ENCODE assay signal across 1 cellular context in genomic region chr20:37886851-37887297, GRCh38.
TF ChIP-seq lines count a peak whose summit lies in the region.

No MANE protein-coding gene starts in this region.

TF ChIP-seq in HepG2, 621 proteins besides CTCF, POLR2A, EP300 and RAD21 (continued from another document and continues in another):
- TF ChIP-seq ZBTB39 (CRISPR knock-in tag; IDR thresholded peaks at IDR 0.05) (no peak), ZNF644 (CRISPR knock-in tag; IDR thresholded peaks at IDR 0.05; ENCODE audit: low read depth) (peak; percentile 15; the same call in 1 of the 2 replicates), BHLHE40 (IDR thresholded peaks at IDR 0.05; ENCODE audit: low read length) (peak; percentile 45; the same call in 1 of the 2 replicates), MBD4 (IDR thresholded peaks at IDR 0.05; ENCODE audit: borderline replicate concordance, low read length) (no peak), GTF3A (CRISPR knock-in tag; conservative IDR thresholded peaks at IDR 0.05) (no peak), ZFP62 (CRISPR knock-in tag; IDR thresholded peaks at IDR 0.05) (no peak), ASH2L (IDR thresholded peaks at IDR 0.05; ENCODE audit: insufficient read length, low read depth, low read length) (no peak), ZNF768 (CRISPR knock-in tag; IDR thresholded peaks at IDR 0.05) (peak; percentile 98), ZBTB26 (CRISPR knock-in tag; IDR thresholded peaks at IDR 0.05; ENCODE audit: borderline replicate concordance) (peak; percentile 73), ZNF331 (CRISPR knock-in tag; IDR thresholded peaks at IDR 0.05) (peak; percentile 52; the same call in 1 of the 2 replicates), TFDP2 (CRISPR knock-in tag; IDR thresholded peaks at IDR 0.05) (no peak), REXO4 (CRISPR knock-in tag; IDR thresholded peaks at IDR 0.05; ENCODE audit: borderline replicate concordance) (no peak), XRCC5 (optimal IDR thresholded peaks at IDR 0.05; ENCODE audit: low read length) (peak; percentile 16), ZNF552 (CRISPR knock-in tag; IDR thresholded peaks at IDR 0.05; ENCODE audit: borderline replicate concordance) (no peak), TP53 (CRISPR knock-in tag; conservative IDR thresholded peaks at IDR 0.05) (no peak), HOXA9 (CRISPR knock-in tag; IDR thresholded peaks at IDR 0.05; ENCODE audit: borderline replicate concordance) (no peak), MXD3 (CRISPR knock-in tag; IDR thresholded peaks at IDR 0.05) (no peak), ZNF710 (CRISPR knock-in tag; IDR thresholded peaks at IDR 0.05; ENCODE audit: borderline replicate concordance) (no peak), TFE3 (CRISPR knock-in tag; IDR thresholded peaks at IDR 0.05) (peak; percentile 44; the same call in 1 of the 2 replicates), FOXP1 (IDR thresholded peaks at IDR 0.05) (no peak), FOXP1 (CRISPR knock-in tag; IDR thresholded peaks at IDR 0.05) (no peak), ZNF850 (CRISPR knock-in tag; conservative IDR thresholded peaks at IDR 0.05) (no peak), DBP (CRISPR knock-in tag; IDR thresholded peaks at IDR 0.05; ENCODE audit: not compliant biosample characterization) (no peak), ZNF12 (CRISPR knock-in tag; IDR thresholded peaks at IDR 0.05) (no peak), RXRB (CRISPR knock-in tag; IDR thresholded peaks at IDR 0.05; ENCODE audit: borderline replicate concordance) (peak; percentile 45; the same call in 1 of the 2 replicates), CHD4 (IDR thresholded peaks at IDR 0.05; ENCODE audit: borderline replicate concordance, low read length) (no peak), MEIS1 (CRISPR knock-in tag; IDR thresholded peaks at IDR 0.05; ENCODE audit: borderline replicate concordance) (no peak), ZNF335 (CRISPR knock-in tag; IDR thresholded peaks at IDR 0.05) (no peak), SP4 (CRISPR knock-in tag; IDR thresholded peaks at IDR 0.05) (no peak), SCMH1 (CRISPR knock-in tag; IDR thresholded peaks at IDR 0.05; ENCODE audit: borderline replicate concordance) (no peak), IRF1 (CRISPR knock-in tag; IDR thresholded peaks at IDR 0.05; ENCODE audit: low read depth) (no peak), ZNF672 (CRISPR knock-in tag; IDR thresholded peaks at IDR 0.05) (no peak), ADNP (CRISPR knock-in tag; IDR thresholded peaks at IDR 0.05) (peak; percentile 90), SATB2 (CRISPR knock-in tag; IDR thresholded peaks at IDR 0.05) (no peak), CENPBD1 (CRISPR knock-in tag; IDR thresholded peaks at IDR 0.05; ENCODE audit: borderline replicate concordance, low read depth) (no peak), MAFK (conservative IDR thresholded peaks at IDR 0.05 in 1 of 2, IDR thresholded peaks at IDR 0.05 in 1 of 2; ENCODE audit: low read length in 2 of 2) (no peak), KDM3A (CRISPR knock-in tag; IDR thresholded peaks at IDR 0.05; ENCODE audit: low read depth) (no peak), NFIC (IDR thresholded peaks at IDR 0.05; ENCODE audit: low read length) (no peak; the same call in 1 of the 2 replicates), ZNF580 (CRISPR knock-in tag; IDR thresholded peaks at IDR 0.05; ENCODE audit: borderline replicate concordance, low read depth) (peak; percentile 69; the same call in 1 of the 2 replicates), NFKB2 (CRISPR knock-in tag; IDR thresholded peaks at IDR 0.05; ENCODE audit: borderline replicate concordance) (0 out of 2 replicates have a peak, but pooled peaks have one; percentile 51), CEBPG (CRISPR knock-in tag; IDR thresholded peaks at IDR 0.05) (0 out of 2 replicates have a peak, but pooled peaks have one; percentile 46), ZNF431 (CRISPR knock-in tag; IDR thresholded peaks at IDR 0.05; ENCODE audit: borderline replicate concordance, low read depth) (no peak), ZSCAN25 (CRISPR knock-in tag; IDR thresholded peaks at IDR 0.05) (peak; percentile 99), ZNF205 (CRISPR knock-in tag; IDR thresholded peaks at IDR 0.05) (no peak), ZNF317 (CRISPR knock-in tag; IDR thresholded peaks at IDR 0.05) (no peak), YEATS4 (CRISPR knock-in tag; IDR thresholded peaks at IDR 0.05; ENCODE audit: borderline replicate concordance) (no peak), HBP1 (CRISPR knock-in tag; IDR thresholded peaks at IDR 0.05; ENCODE audit: low read depth) (no peak), GPN1 (CRISPR knock-in tag; IDR thresholded peaks at IDR 0.05; ENCODE audit: borderline replicate concordance) (no peak), RFX5 (IDR thresholded peaks at IDR 0.05; ENCODE audit: low read depth, low read length) (no peak), ZNF792 (CRISPR knock-in tag; IDR thresholded peaks at IDR 0.05) (0 out of 2 replicates have a peak, but pooled peaks have one; percentile 50), CBX1 (IDR thresholded peaks at IDR 0.05; ENCODE audit: low read depth) (peak; percentile 68), TEAD3 (CRISPR knock-in tag; optimal IDR thresholded peaks at IDR 0.05; ENCODE audit: borderline replicate concordance) (peak; percentile 58), GABPB1 (CRISPR knock-in tag; IDR thresholded peaks at IDR 0.05) (no peak), EZH2 (conservative IDR thresholded peaks at IDR 0.05; ENCODE audit: low read depth, low read length) (no peak), ZSCAN30 (CRISPR knock-in tag; IDR thresholded peaks at IDR 0.05) (no peak), RARG (CRISPR knock-in tag; IDR thresholded peaks at IDR 0.05; ENCODE audit: low read depth) (no peak), SKI (IDR thresholded peaks at IDR 0.05; ENCODE audit: partially characterized antibody) (no peak), TERF1 (CRISPR knock-in tag; IDR thresholded peaks at IDR 0.05) (no peak), ZNF816 (CRISPR knock-in tag; IDR thresholded peaks at IDR 0.05; ENCODE audit: borderline replicate concordance) (no peak), NR2C2 (CRISPR knock-in tag; IDR thresholded peaks at IDR 0.05; ENCODE audit: borderline replicate concordance) (0 out of 2 replicates have a peak, but pooled peaks have one; percentile 24), SP5 (CRISPR knock-in tag; IDR thresholded peaks at IDR 0.05; ENCODE audit: borderline replicate concordance, low read depth) (no peak), FOSL2 (CRISPR knock-in tag; IDR thresholded peaks at IDR 0.05) (peak; percentile 32; the same call in 1 of the 2 replicates), SAP130 (CRISPR knock-in tag; IDR thresholded peaks at IDR 0.05; ENCODE audit: low read depth) (peak; percentile 29; the same call in 1 of the 2 replicates)
